19 cellular contexts compared by ENCODE assay signal in genomic region chr18:23415530-23415929, GRCh38.
"Had no signal": no experiment of that assay in that cellular context is flagged by ENCODE, and none has a peak within 500 bp of the region (broad histone marks: within the 10 kb centered on the region; RNA-seq: fewer than 3 reads in every experiment).

No MANE protein-coding gene starts in this region.

- ATAC-seq: activated CD4-positive, CD25-positive, alpha-beta regulatory T cell treated with anti-CD3 and anti-CD28 coated beads, Interleukin-2, amount 50 U/mL, for 24 hours; activated T-cell treated with anti-CD3 and anti-CD28 coated beads, Interleukin-2, amount 50 U/mL, for 72 hours; gastrocnemius medialis; right cardiac atrium; stimulated activated naive CD8-positive, alpha-beta T cell treated with anti-CD3 and anti-CD28 coated beads, Interleukin-15, Interleukin-2, amounts not matched to agents 100 U/mL and 50 U/mL, for 24 hours had no signal

- DNase-seq: activated CD4-positive, alpha-beta memory T cell treated with anti-CD3 and anti-CD28 coated beads, Interleukin-2, amount 10 ng/mL, durations not matched to agents 7 days and 5 days; activated CD4-positive, alpha-beta T cell treated with anti-CD3 and anti-CD28 coated beads, Interleukin-2, amount 10 ng/mL, durations not matched to agents 24 days and 14 days; activated effector memory CD4-positive, alpha-beta T cell treated with Interleukin-2 at 50 U/mL for 16 hours; activated naive CD4-positive, alpha-beta T cell treated with anti-CD3 and anti-CD28 coated beads for 36 hours; activated naive CD8-positive, alpha-beta T cell treated with anti-CD3 and anti-CD28 coated beads, Interleukin-2, amount 10 ng/mL, durations not matched to agents 7 days and 5 days; activated T-cell treated with anti-CD3 and anti-CD28 coated beads, Interleukin-2, amount 50 U/mL, for 72 hours; amniotic stem cell; colonic mucosa; esophagus squamous epithelium; gastrocnemius medialis; hippocampal formation; left cardiac atrium; mesenchymal stem cell; nucleus accumbens; right cardiac atrium; stimulated activated CD4-positive, alpha-beta T cell treated with anti-CD3 and anti-CD28 coated beads, Interleukin-4, amount 100 ng/mL, for 24 hours; stimulated activated naive CD8-positive, alpha-beta T cell treated with anti-CD3 and anti-CD28 coated beads, Interleukin-15, Interleukin-2, amounts not matched to agents 100 U/mL and 50 U/mL, for 24 hours; thyroid gland had no signal
